In the genomic region with DNA sequence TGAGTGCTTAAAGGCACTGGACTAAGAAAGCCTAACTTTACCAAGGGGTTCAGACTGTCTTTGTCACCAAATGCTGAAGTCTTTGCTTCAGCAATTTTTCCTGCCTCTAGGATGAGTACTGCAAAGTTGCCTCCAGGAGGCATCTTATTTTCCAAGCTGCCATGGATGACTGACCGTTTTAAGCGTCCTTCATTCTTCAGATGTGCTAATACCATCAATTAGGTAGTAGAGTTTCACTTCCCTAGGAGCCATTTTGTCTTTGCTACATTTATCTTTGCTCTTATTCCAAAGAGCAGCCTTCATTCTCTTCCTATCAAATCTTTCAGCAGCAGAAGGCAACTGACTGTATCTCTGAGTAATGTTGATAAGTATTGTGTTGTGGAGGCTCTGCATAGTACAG, we compare ENCODE assay signal across 31 cellular contexts.
"Had no signal": no experiment of that assay in that cellular context is flagged by ENCODE, and none has a peak within 500 bp of the region (broad histone marks: within the 10 kb centered on the region; RNA-seq: fewer than 3 reads in every experiment).

No MANE protein-coding gene starts in this region.

- H3K27ac ChIP-seq: coronary artery, dorsolateral prefrontal cortex had no signal

- H3K4me3 Mint-ChIP-seq: activated CD4-positive, alpha-beta memory T cell treated with anti-CD3 and anti-CD28 coated beads for 36 hours; activated CD4-positive, alpha-beta T cell treated with anti-CD3 and anti-CD28 coated beads for 36 hours; activated CD4-positive, alpha-beta T cell treated with anti-CD3 and anti-CD28 coated beads, Interleukin-2, amount 10 ng/mL, durations not matched to agents 24 days and 14 days; activated CD8-positive, alpha-beta memory T cell treated with anti-CD3 and anti-CD28 coated beads, Interleukin-2, amount 10 ng/mL, durations not matched to agents 7 days and 5 days; activated CD8-positive, alpha-beta T cell treated with anti-CD3 and anti-CD28 coated beads, Interleukin-2, amount 10 ng/mL, durations not matched to agents 7 days and 5 days; activated naive CD4-positive, alpha-beta T cell treated with anti-CD3 and anti-CD28 coated beads, Interleukin-2, amount 10 ng/mL, durations not matched to agents 7 days and 5 days; activated naive CD8-positive, alpha-beta T cell treated with anti-CD3 and anti-CD28 coated beads, Interleukin-2, amount 10 ng/mL, durations not matched to agents 7 days and 5 days; activated T-cell treated with anti-CD3 and anti-CD28 coated beads, Interleukin-2, amount 50 U/mL, for 72 hours; brain; central memory CD8-positive, alpha-beta T cell; dendritic cell treated with granulocyte-macrophage colony-stimulating factor and Interleukin-4, amounts not matched to agents 40 ng/mL and 50 ng/mL, for 4 days; endodermal cell; T-helper 17 cell; T-helper 2 cell treated with Interferon-gamma antibody and Interleukin-4, amounts not matched to agents 5 μg/mL and 100 μg/mL, for 36 hours had no signal

- H3K36me3 ChIP-seq: ascending aorta had no signal

- H3K9me3 ChIP-seq: ascending aorta had no signal

- H3K4me3 ChIP-seq: ascending aorta, coronary artery, dorsolateral prefrontal cortex had no signal

- FAIRE-seq: bronchial epithelial cell, frontal cortex had no signal

- DNase-seq: activated CD4-positive, alpha-beta memory T cell treated with anti-CD3 and anti-CD28 coated beads for 36 hours; activated CD4-positive, alpha-beta T cell treated with anti-CD3 and anti-CD28 coated beads for 36 hours; activated CD4-positive, alpha-beta T cell treated with anti-CD3 and anti-CD28 coated beads, Interleukin-2, amount 10 ng/mL, durations not matched to agents 24 days and 14 days; activated CD4-positive, CD25-positive, alpha-beta regulatory T cell; activated CD4-positive, CD25-positive, alpha-beta regulatory T cell treated with anti-CD3 and anti-CD28 coated beads, Interleukin-2, amount 50 U/mL, for 72 hours; activated CD8-positive, alpha-beta memory T cell treated with anti-CD3 and anti-CD28 coated beads, Interleukin-2, amount 10 ng/mL, durations not matched to agents 7 days and 5 days; activated CD8-positive, alpha-beta memory T cell treated with anti-CD3 and anti-CD28 coated beads, Interleukin-2, amount 50 U/mL, for 4 hours; activated CD8-positive, alpha-beta T cell treated with anti-CD3 and anti-CD28 coated beads, Interleukin-2, amount 10 ng/mL, durations not matched to agents 7 days and 5 days; activated gamma-delta T cell; activated naive CD4-positive, alpha-beta T cell; activated naive CD4-positive, alpha-beta T cell treated with anti-CD3 and anti-CD28 coated beads, Interleukin-2, amount 10 ng/mL, durations not matched to agents 7 days and 5 days; activated naive CD8-positive, alpha-beta T cell treated with anti-CD3 and anti-CD28 coated beads, Interleukin-2, amount 10 ng/mL, durations not matched to agents 7 days and 5 days; activated T-cell treated with anti-CD3 and anti-CD28 coated beads, Interleukin-2, amount 50 U/mL, for 1 hour; activated T-cell treated with anti-CD3 and anti-CD28 coated beads, Interleukin-2, amount 50 U/mL, for 72 hours; dorsolateral prefrontal cortex; effector memory CD4-positive, alpha-beta T cell; endodermal cell; foreskin fibroblast; head of caudate nucleus; T-helper 17 cell; T1000 had no signal

- H3K27me3 Mint-ChIP-seq: activated CD4-positive, alpha-beta memory T cell treated with anti-CD3 and anti-CD28 coated beads for 36 hours; activated CD4-positive, alpha-beta T cell treated with anti-CD3 and anti-CD28 coated beads, Interleukin-2, amount 10 ng/mL, durations not matched to agents 24 days and 14 days; activated CD8-positive, alpha-beta memory T cell treated with anti-CD3 and anti-CD28 coated beads, Interleukin-2, amount 10 ng/mL, durations not matched to agents 7 days and 5 days; activated naive CD4-positive, alpha-beta T cell treated with anti-CD3 and anti-CD28 coated beads, Interleukin-2, amount 10 ng/mL, durations not matched to agents 7 days and 5 days; activated naive CD8-positive, alpha-beta T cell treated with anti-CD3 and anti-CD28 coated beads, Interleukin-2, amount 10 ng/mL, durations not matched to agents 7 days and 5 days had no signal

- H3K27me3 ChIP-seq: ascending aorta, dorsolateral prefrontal cortex had no signal

- H3K4me1 Mint-ChIP-seq: activated CD4-positive, alpha-beta T cell treated with anti-CD3 and anti-CD28 coated beads for 36 hours; activated CD4-positive, alpha-beta T cell treated with anti-CD3 and anti-CD28 coated beads, Interleukin-2, amount 10 ng/mL, durations not matched to agents 24 days and 14 days; activated CD8-positive, alpha-beta memory T cell treated with anti-CD3 and anti-CD28 coated beads, Interleukin-2, amount 10 ng/mL, durations not matched to agents 7 days and 5 days; activated naive CD4-positive, alpha-beta T cell treated with anti-CD3 and anti-CD28 coated beads, Interleukin-2, amount 10 ng/mL, durations not matched to agents 7 days and 5 days; activated naive CD8-positive, alpha-beta T cell treated with anti-CD3 and anti-CD28 coated beads, Interleukin-2, amount 10 ng/mL, durations not matched to agents 7 days and 5 days; brain; central memory CD8-positive, alpha-beta T cell; endodermal cell; T-helper 17 cell had no signal

- H3K36me3 Mint-ChIP-seq: activated CD4-positive, alpha-beta memory T cell treated with anti-CD3 and anti-CD28 coated beads for 36 hours; activated CD8-positive, alpha-beta memory T cell treated with anti-CD3 and anti-CD28 coated beads, Interleukin-2, amount 10 ng/mL, durations not matched to agents 7 days and 5 days; activated naive CD4-positive, alpha-beta T cell treated with anti-CD3 and anti-CD28 coated beads, Interleukin-2, amount 10 ng/mL, durations not matched to agents 7 days and 5 days; activated naive CD4-positive, alpha-beta T cell treated with anti-CD3 and anti-CD28 coated beads, Interleukin-2, amount 50 U/mL, for 72 hours; activated naive CD8-positive, alpha-beta T cell treated with anti-CD3 and anti-CD28 coated beads, Interleukin-2, amount 10 ng/mL, durations not matched to agents 7 days and 5 days; brain had no signal

- H3K9me3 Mint-ChIP-seq: activated naive CD4-positive, alpha-beta T cell treated with anti-CD3 and anti-CD28 coated beads, Interleukin-2, amount 50 U/mL, for 72 hours; dendritic cell treated with granulocyte-macrophage colony-stimulating factor and Interleukin-4, amounts not matched to agents 40 ng/mL and 50 ng/mL, for 4 days had no signal

- ATAC-seq: activated CD4-positive, alpha-beta T cell treated with anti-CD3 and anti-CD28 coated beads for 36 hours; activated CD8-positive, alpha-beta memory T cell treated with anti-CD3 and anti-CD28 coated beads, Interleukin-2, amount 10 ng/mL, durations not matched to agents 7 days and 5 days; activated CD8-positive, alpha-beta T cell treated with anti-CD3 and anti-CD28 coated beads, Interleukin-2, amount 10 ng/mL, durations not matched to agents 7 days and 5 days; activated naive CD4-positive, alpha-beta T cell treated with anti-CD3 and anti-CD28 coated beads, Interleukin-2, amount 50 U/mL, for 72 hours; activated T-cell treated with anti-CD3 and anti-CD28 coated beads, Interleukin-2, amount 50 U/mL, for 72 hours; esophagus mucosa; T-helper 17 cell had no signal
